In genomic region chr10:97782455-97783228, GRCh38 we compare ENCODE assay signal across 1 cellular context.
TF ChIP-seq lines count a peak whose summit lies in the region.

No MANE protein-coding gene starts in this region.

TF ChIP-seq in SK-N-SH, 30 proteins besides CTCF, POLR2A, EP300 and RAD21 (continued from another document):
- TF ChIP-seq POLR2AphosphoS5 (IDR thresholded peaks at IDR 0.05; ENCODE audit: low read depth, low read length) (no peak), SMC3 (IDR thresholded peaks at IDR 0.05; ENCODE audit: low read depth, low read length) (no peak), TEAD4 (IDR thresholded peaks at IDR 0.05; ENCODE audit: borderline replicate concordance, insufficient read depth) (no peak)
TF ChIP-seq in SK-N-SH: peak in this region for 2.
